Comparison of ENCODE assay signal across 14 cellular contexts in genomic region chr6:150567823-150568383, GRCh38.
DNase-seq lines count a peak whose midpoint lies in the region; TF ChIP-seq lines count a peak whose summit lies in the region.
"Had no signal": no experiment of that assay in that cellular context is flagged by ENCODE, and none has a peak within 500 bp of the region (broad histone marks: within the 10 kb centered on the region; RNA-seq: fewer than 3 reads in every experiment).

No MANE protein-coding gene starts in this region.

- H3K9me3 Mint-ChIP-seq in activated T-cell treated with anti-CD3 and anti-CD28 coated beads, Interleukin-2, amount 50 U/mL, for 24 hours = no peaks in the 10 kb centered on the region
- H3K9me3 Mint-ChIP-seq: CD8-positive, alpha-beta memory T cell had no signal

- H3K27ac Mint-ChIP-seq in activated T-cell treated with anti-CD3 and anti-CD28 coated beads, Interleukin-2, amount 50 U/mL, for 24 hours = no peak overlapping the region
- H3K27ac Mint-ChIP-seq: activated naive CD4-positive, alpha-beta T cell treated with anti-CD3 and anti-CD28 coated beads, Interleukin-2, amount 50 U/mL, for 72 hours; CD8-positive, alpha-beta memory T cell had no signal

- DNase-seq in NCI-H1417 (lab: John Stamatoyannopoulos, UW) (peak; percentile 37 to 62 (median 39)), NCI-H1417 treated with DMSO at 0.1 percent for 48 hours (lab: John Stamatoyannopoulos, UW) (no peak), NCI-H2171 treated with DMSO at 0.1 percent for 48 hours (lab: John Stamatoyannopoulos, UW) (peak; percentile 82), foreskin melanocyte (peak; percentile 45), retinal pigment epithelial cell (ENCODE audit: low read depth) (peak; percentile 40)
- no peak for DNase-seq in activated naive CD4-positive, alpha-beta T cell (lab: John Stamatoyannopoulos, UW)
- DNase-seq in central memory CD4-positive, alpha-beta T cell = no peak
- no peak for DNase-seq in activated T-cell treated with anti-CD3 and anti-CD28 coated beads, Interleukin-2, amount 50 U/mL, for 24 hours
- DNase-seq: activated CD4-positive, CD25-positive, alpha-beta regulatory T cell treated with anti-CD3 and anti-CD28 coated beads, Interleukin-2, amount 50 U/mL, for 72 hours; CD8-positive, alpha-beta memory T cell; SW 1271; testis had no signal

- TF ChIP-seq CTCF in retinal pigment epithelial cell (conservative IDR thresholded peaks at IDR 0.05; ENCODE audit: low read depth, low read length) = no peak

- peaks cover 16% of the 10 kb centered on the region for H3K27me3 Mint-ChIP-seq in activated T-cell treated with anti-CD3 and anti-CD28 coated beads, Interleukin-2, amount 50 U/mL, for 24 hours

- no peaks in the 10 kb centered on the region for H3K36me3 Mint-ChIP-seq in activated T-cell treated with anti-CD3 and anti-CD28 coated beads, Interleukin-2, amount 50 U/mL, for 24 hours (ENCODE audit: low read depth)
- H3K36me3 Mint-ChIP-seq: activated naive CD4-positive, alpha-beta T cell treated with anti-CD3 and anti-CD28 coated beads, Interleukin-2, amount 50 U/mL, for 72 hours; CD8-positive, alpha-beta memory T cell had no signal

- H3K4me3 Mint-ChIP-seq in activated T-cell treated with anti-CD3 and anti-CD28 coated beads, Interleukin-2, amount 50 U/mL, for 24 hours = no peak overlapping the region
- H3K4me3 Mint-ChIP-seq: CD8-positive, alpha-beta memory T cell had no signal

- H3K4me1 Mint-ChIP-seq in activated T-cell treated with anti-CD3 and anti-CD28 coated beads, Interleukin-2, amount 50 U/mL, for 24 hours (ENCODE audit: low read depth) = no peaks in the 10 kb centered on the region
- H3K4me1 Mint-ChIP-seq: CD8-positive, alpha-beta memory T cell had no signal

- no peak overlapping the region for H3K4me3 ChIP-seq in retinal pigment epithelial cell (ENCODE audit: low read length)
- H3K4me3 ChIP-seq: A549, testis had no signal

Comparison
In these comparisons a context has a peak if more than half of its experiments do, and no peak if none do; other contexts are left out.
1. DNase-seq: peak in NCI-H1417 (3 of 3), NCI-H2171 treated with DMSO at 0.1 percent for 48 hours (single experiment), foreskin melanocyte (single experiment) and retinal pigment epithelial cell (single experiment); none in NCI-H1417 treated with DMSO at 0.1 percent for 48 hours (single experiment), activated naive CD4-positive, alpha-beta T cell (0 of 4), central memory CD4-positive, alpha-beta T cell (single experiment) and activated T-cell treated with anti-CD3 and anti-CD28 coated beads, Interleukin-2, amount 50 U/mL, for 24 hours (single experiment).